In genomic region chr12:54424232-54424631, GRCh38 we compare ENCODE assay signal across 19 cellular contexts. TPM values are rescaled to one million over a fixed set of nuclear protein-coding genes. Genes with fewer than 3 reads are reported as not detected.
"Had no signal": no experiment of that assay in that cellular context is flagged by ENCODE, and none has a peak within 500 bp of the region (broad histone marks: within the 10 kb centered on the region; RNA-seq: fewer than 3 reads in every experiment).

No MANE protein-coding gene starts in this region.

- H3K9me3 ChIP-seq: pancreas, right atrium auricular region, upper lobe of right lung had no signal

- H3K4me3 Mint-ChIP-seq: naive B cell; stimulated activated naive CD8-positive, alpha-beta T cell treated with anti-CD3 and anti-CD28 coated beads, Interleukin-15, Interleukin-2, amounts not matched to agents 100 ng/mL and 50 ng/mL, for 24 hours; T-cell had no signal

- H3K27me3 Mint-ChIP-seq: stimulated activated naive CD8-positive, alpha-beta T cell treated with anti-CD3 and anti-CD28 coated beads, Interleukin-15, Interleukin-2, amounts not matched to agents 100 ng/mL and 50 ng/mL, for 24 hours had no signal

- H3K27me3 ChIP-seq: pancreas, right atrium auricular region, upper lobe of right lung had no signal

- H3K4me3 ChIP-seq: lung, pancreas, right atrium auricular region, SK-N-MC, upper lobe of right lung had no signal

- DNase-seq: activated naive CD4-positive, alpha-beta T cell treated with Interleukin-2 at 50 U/mL for 16 hours; cortex of kidney; effector CD8-positive, alpha-beta T cell; islet precursor cell; naive B cell; pancreas; small intestine; T-cell; T-helper 9 cell; upper lobe of right lung had no signal

- H3K27ac Mint-ChIP-seq: naive B cell, T-cell had no signal

- ATAC-seq: activated CD4-positive, CD25-positive, alpha-beta regulatory T cell treated with anti-CD3 and anti-CD28 coated beads, Interleukin-2, amount 50 U/mL, for 24 hours; pancreas; T-cell; upper lobe of right lung had no signal

- H3K4me1 ChIP-seq: pancreas had no signal

- H3K27ac ChIP-seq: pancreas, SK-N-MC, upper lobe of right lung had no signal

- H3K9me3 Mint-ChIP-seq: naive B cell; stimulated activated naive CD8-positive, alpha-beta T cell treated with anti-CD3 and anti-CD28 coated beads, Interleukin-15, Interleukin-2, amounts not matched to agents 100 ng/mL and 50 ng/mL, for 24 hours; T-cell had no signal

- H3K36me3 Mint-ChIP-seq: naive B cell, T-cell had no signal

- H3K36me3 ChIP-seq: pancreas, right atrium auricular region, upper lobe of right lung had no signal

RNA-seq across cellular contexts. Expression of gene GTSF1, which starts 49.2 kb away (rescaled TPM):
- total RNA-seq: cardiac septum, endothelial cell of umbilical vein, fibroblast of lung, right atrium auricular region, temporal lobe had no signal

RNA-seq across cellular contexts. Expression of gene GPR84, which starts 59.9 kb away (rescaled TPM):
- total RNA-seq: endothelial cell of umbilical vein, fibroblast of lung, T-cell, temporal lobe had no signal
